20 cellular contexts compared by ENCODE assay signal in the genomic region with DNA sequence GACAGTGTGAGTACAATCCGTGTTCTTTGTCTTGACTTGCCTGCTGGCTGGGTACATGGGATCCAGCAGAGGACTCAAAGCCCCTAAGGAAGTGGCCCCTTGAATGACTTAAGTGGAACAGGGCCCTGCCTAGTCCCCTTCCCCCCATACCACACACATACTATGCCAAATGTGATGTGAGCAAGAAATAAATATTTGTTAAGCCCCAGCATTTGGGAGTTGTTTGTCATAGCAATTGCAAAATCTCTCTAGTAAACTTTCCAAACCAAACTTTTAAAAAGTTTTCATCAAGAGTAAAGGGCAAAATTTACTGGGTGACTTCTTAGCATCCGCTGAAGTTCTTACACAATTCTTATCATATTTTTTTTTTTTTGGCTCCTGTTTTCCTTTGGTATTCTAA.
"Had no signal": no experiment of that assay in that cellular context is flagged by ENCODE, and none has a peak within 500 bp of the region (broad histone marks: within the 10 kb centered on the region; RNA-seq: fewer than 3 reads in every experiment).

No MANE protein-coding gene starts in this region.

- H3K4me3 ChIP-seq: adrenal gland, gastroesophageal sphincter, ovary, prostate gland, skin epidermis, suprapubic skin, tibial nerve, uterus had no signal

- H3K36me3 ChIP-seq: adrenal gland, gastroesophageal sphincter, ovary, prostate gland, suprapubic skin, tibial nerve, uterus, WERI-Rb-1 had no signal

- H3K4me3 Mint-ChIP-seq: activated CD8-positive, alpha-beta T cell treated with anti-CD3 and anti-CD28 coated beads, Interleukin-2, amount 10 ng/mL, durations not matched to agents 7 days and 5 days; central memory CD8-positive, alpha-beta T cell; natural killer cell treated with Interleukin-12 subunit alpha and Interleukin-12 subunit beta and Interleukin-15 and Interleukin-18, amount 100 ng/mL, for 72 hours; stimulated activated naive CD8-positive, alpha-beta T cell treated with anti-CD3 and anti-CD28 coated beads, Interleukin-15, Interleukin-2, amounts not matched to agents 100 ng/mL and 50 ng/mL, for 24 hours had no signal

- ATAC-seq: activated CD8-positive, alpha-beta T cell treated with anti-CD3 and anti-CD28 coated beads, Interleukin-2, amount 10 ng/mL, durations not matched to agents 7 days and 5 days; activated naive CD4-positive, alpha-beta T cell treated with anti-CD3 and anti-CD28 coated beads, Interleukin-2, amount 50 U/mL, for 72 hours; gastroesophageal sphincter; natural killer cell treated with Interleukin-12 subunit alpha and Interleukin-12 subunit beta and Interleukin-15 and Interleukin-18, amount 100 ng/mL, for 72 hours had no signal

- H3K9me3 Mint-ChIP-seq: activated naive CD4-positive, alpha-beta T cell treated with anti-CD3 and anti-CD28 coated beads, Interleukin-2, amount 50 U/mL, for 72 hours; central memory CD8-positive, alpha-beta T cell; natural killer cell treated with Interleukin-12 subunit alpha and Interleukin-12 subunit beta and Interleukin-15 and Interleukin-18, amount 100 ng/mL, for 72 hours; stimulated activated naive CD8-positive, alpha-beta T cell treated with anti-CD3 and anti-CD28 coated beads, Interleukin-15, Interleukin-2, amounts not matched to agents 100 ng/mL and 50 ng/mL, for 24 hours had no signal

- H3K27me3 ChIP-seq: adrenal gland, gastroesophageal sphincter, ovary, suprapubic skin, tibial nerve, uterus had no signal

- H3K27ac ChIP-seq: adrenal gland, gastroesophageal sphincter, ovary, prostate gland, suprapubic skin, tibial nerve, uterus, WERI-Rb-1 had no signal

- H3K9me3 ChIP-seq: adrenal gland, ovary, prostate gland, suprapubic skin, tibial nerve, uterus had no signal

- H3K4me1 Mint-ChIP-seq: central memory CD8-positive, alpha-beta T cell had no signal

- H3K4me1 ChIP-seq: adrenal gland, gastroesophageal sphincter, prostate gland, suprapubic skin, tibial nerve, uterus had no signal

- DNase-seq: activated CD4-positive, alpha-beta T cell treated with anti-CD3 and anti-CD28 coated beads, Interleukin-2, amount 50 U/mL, for 1 hour; activated CD4-positive, CD25-positive, alpha-beta regulatory T cell treated with anti-CD3 and anti-CD28 coated beads, Interleukin-2, amount 50 U/mL, for 72 hours; activated CD8-positive, alpha-beta T cell treated with anti-CD3 and anti-CD28 coated beads, Interleukin-2, amount 10 ng/mL, durations not matched to agents 7 days and 5 days; effector memory CD4-positive, alpha-beta T cell; head of caudate nucleus; ovary; stimulated activated CD4-positive, alpha-beta T cell treated with anti-CD3 and anti-CD28 coated beads, Interleukin-1b, Interleukin-23, amount 100 ng/mL, for 48 hours; T-helper 1 cell; uterus; WERI-Rb-1 had no signal

- H3K27ac Mint-ChIP-seq: activated CD8-positive, alpha-beta T cell treated with anti-CD3 and anti-CD28 coated beads, Interleukin-2, amount 10 ng/mL, durations not matched to agents 7 days and 5 days; activated naive CD4-positive, alpha-beta T cell treated with anti-CD3 and anti-CD28 coated beads, Interleukin-2, amount 50 U/mL, for 72 hours; natural killer cell treated with Interleukin-12 subunit alpha and Interleukin-12 subunit beta and Interleukin-15 and Interleukin-18, amount 100 ng/mL, for 72 hours; stimulated activated naive CD8-positive, alpha-beta T cell treated with anti-CD3 and anti-CD28 coated beads, Interleukin-15, Interleukin-2, amounts not matched to agents 100 ng/mL and 50 ng/mL, for 24 hours had no signal

- H3K36me3 Mint-ChIP-seq: activated naive CD4-positive, alpha-beta T cell treated with anti-CD3 and anti-CD28 coated beads, Interleukin-2, amount 50 U/mL, for 72 hours; natural killer cell treated with Interleukin-12 subunit alpha and Interleukin-12 subunit beta and Interleukin-15 and Interleukin-18, amount 100 ng/mL, for 72 hours had no signal
